ENCODE assay signal across 8 cellular contexts in genomic region chr16:85947511-85948509, GRCh38. TPM values are rescaled to one million over a fixed set of nuclear protein-coding genes. Genes with fewer than 3 reads are reported as not detected.
DNase-seq lines count a peak whose midpoint lies in the region; ATAC-seq, FAIRE-seq and TF ChIP-seq lines count a peak whose summit lies in the region.

No MANE protein-coding gene starts in this region.

- no peak for TF ChIP-seq POLR2A in H54 (IDR thresholded peaks at IDR 0.05; ENCODE audit: low read depth, low read length)

- H4K8ac ChIP-seq in trophoblast cell (ENCODE audit: low read depth, low read length), result no peak overlapping the region

- FAIRE-seq in H54 (lab: Jason Lieb, UNC) (no peak), D721Med (lab: Jason Lieb, UNC) (no peak)

- TF ChIP-seq CTCF in D721Med (IDR thresholded peaks at IDR 0.05; ENCODE audit: insufficient read depth, missing control alignments), result no peak

- no peak overlapping the region for H2AFZ ChIP-seq in trophoblast cell (ENCODE audit: insufficient read depth, low read length, poor library complexity)

- H3K9me3 ChIP-seq in trophoblast cell (ENCODE audit: insufficient read depth, low read depth, low read length), result no peaks in the 10 kb centered on the region

- peaks cover 10% of the 10 kb centered on the region for H3K79me1 ChIP-seq in trophoblast cell (ENCODE audit: low read length)

- no peak overlapping the region for H3K4me2 ChIP-seq in trophoblast cell (ENCODE audit: low read length)

- H2BK120ac ChIP-seq in trophoblast cell (ENCODE audit: insufficient read depth, low read length, poor library complexity), result no peak overlapping the region

- H3K23ac ChIP-seq in trophoblast cell (ENCODE audit: low read length), result no peak overlapping the region

- H3K14ac ChIP-seq in trophoblast cell (ENCODE audit: low read length), result peak overlapping the region; percentile 0

- H3K36me3 ChIP-seq in trophoblast cell (ENCODE audit: control insufficient read depth in 1 of 2, insufficient read depth in 2 of 2, low read length in 2 of 2), result no peaks in the 10 kb centered on the region

- no peak overlapping the region for H2BK5ac ChIP-seq in trophoblast cell (ENCODE audit: low read depth, low read length, poor library complexity)

- ATAC-seq in GM18873 (IDR thresholded peaks at IDR 0.05; ENCODE audit: low FRiP score, unreplicated experiment) (peak; percentile 46), HG02943 (IDR thresholded peaks at IDR 0.05; ENCODE audit: low read depth, unreplicated experiment) (peak; percentile 56), HG02970 (IDR thresholded peaks at IDR 0.05; ENCODE audit: low FRiP score, unreplicated experiment) (no peak)

- H2AK5ac ChIP-seq in trophoblast cell (ENCODE audit: low read length), result peak overlapping the region; percentile 11

- no peak overlapping the region for H3K4me3 ChIP-seq in trophoblast cell (ENCODE audit: low read depth, low read length)

- no peak overlapping the region for H3K4ac ChIP-seq in trophoblast cell (ENCODE audit: low read depth, low read length)

- WGBS in trophoblast cell (ENCODE audit: extremely low coverage, insufficient coverage, insufficient read length), result no CpG with 5 or more reads among the region's 50 CpGs

- peak; percentile 21 for DNase-seq in activated CD4-positive, alpha-beta T cell treated with anti-CD3 and anti-CD28 coated beads, Interleukin-2, amount 50 U/mL, for 1 hour
- DNase-seq in trophoblast cell (no peak), NCI-H1092 (lab: John Stamatoyannopoulos, UW) (no peak), H54 (ENCODE audit: insufficient read length, low spot score) (no peak), D721Med (ENCODE audit: insufficient read length, low spot score) (no peak)

- H4K12ac ChIP-seq in trophoblast cell (ENCODE audit: low read depth, low read length), result no peak overlapping the region

- no peak overlapping the region for H3K9ac ChIP-seq in trophoblast cell (ENCODE audit: low read length)

- H4K91ac ChIP-seq in trophoblast cell (ENCODE audit: low read depth, low read length), result no peak overlapping the region

- H3K18ac ChIP-seq in trophoblast cell (ENCODE audit: low read length), result no peak overlapping the region

- no peaks in the 10 kb centered on the region for H3K27me3 ChIP-seq in trophoblast cell (ENCODE audit: insufficient read depth, low read length)

- H2BK12ac ChIP-seq in trophoblast cell (ENCODE audit: low read length), result peak overlapping the region; percentile 15

- H3K4me1 ChIP-seq in trophoblast cell (ENCODE audit: control insufficient read depth in 1 of 2, insufficient read depth in 2 of 2, low read length in 2 of 2), result peaks cover 13 to 16% of the 10 kb centered on the region in 2 experiments

- no peaks in the 10 kb centered on the region for H3K79me2 ChIP-seq in trophoblast cell (ENCODE audit: control insufficient read depth, insufficient read depth, low read length, poor library complexity)

- H3K27ac ChIP-seq in trophoblast cell (ENCODE audit: low read depth, low read length), result no peak overlapping the region

RNA-seq across cellular contexts. Expression of gene IRF8, which starts 48.8 kb away (rescaled TPM):
- 4.1 and 4.2 TPM in 2 replicates for polyA plus RNA-seq in trophoblast cell (2013)
